1 cellular context compared by ENCODE assay signal in the genomic region with DNA sequence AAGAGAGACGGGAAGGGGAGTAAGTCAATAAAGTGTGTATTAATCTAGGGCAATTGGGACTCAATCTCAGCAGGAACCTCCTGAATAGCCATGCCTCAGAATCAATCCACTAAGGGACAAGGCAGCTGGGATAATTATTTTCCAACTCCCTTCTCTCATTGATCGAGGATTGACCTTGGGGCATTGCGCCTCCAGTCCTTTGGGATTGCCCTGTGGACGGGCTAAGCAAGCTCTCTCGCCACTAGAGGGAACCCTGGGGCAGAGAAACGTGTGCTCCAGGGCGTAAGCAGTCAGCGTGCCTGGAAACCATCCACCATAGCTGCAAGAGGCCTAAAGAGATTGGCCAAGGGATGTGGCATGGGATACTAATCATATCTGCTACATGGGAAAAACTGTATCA.
TF ChIP-seq lines count a peak whose summit lies in the region.

No MANE protein-coding gene starts in this region.

TF ChIP-seq in HepG2, 621 proteins besides CTCF, POLR2A, EP300 and RAD21 (continued from another document and continues in another):
- TF ChIP-seq, protein P1, sequence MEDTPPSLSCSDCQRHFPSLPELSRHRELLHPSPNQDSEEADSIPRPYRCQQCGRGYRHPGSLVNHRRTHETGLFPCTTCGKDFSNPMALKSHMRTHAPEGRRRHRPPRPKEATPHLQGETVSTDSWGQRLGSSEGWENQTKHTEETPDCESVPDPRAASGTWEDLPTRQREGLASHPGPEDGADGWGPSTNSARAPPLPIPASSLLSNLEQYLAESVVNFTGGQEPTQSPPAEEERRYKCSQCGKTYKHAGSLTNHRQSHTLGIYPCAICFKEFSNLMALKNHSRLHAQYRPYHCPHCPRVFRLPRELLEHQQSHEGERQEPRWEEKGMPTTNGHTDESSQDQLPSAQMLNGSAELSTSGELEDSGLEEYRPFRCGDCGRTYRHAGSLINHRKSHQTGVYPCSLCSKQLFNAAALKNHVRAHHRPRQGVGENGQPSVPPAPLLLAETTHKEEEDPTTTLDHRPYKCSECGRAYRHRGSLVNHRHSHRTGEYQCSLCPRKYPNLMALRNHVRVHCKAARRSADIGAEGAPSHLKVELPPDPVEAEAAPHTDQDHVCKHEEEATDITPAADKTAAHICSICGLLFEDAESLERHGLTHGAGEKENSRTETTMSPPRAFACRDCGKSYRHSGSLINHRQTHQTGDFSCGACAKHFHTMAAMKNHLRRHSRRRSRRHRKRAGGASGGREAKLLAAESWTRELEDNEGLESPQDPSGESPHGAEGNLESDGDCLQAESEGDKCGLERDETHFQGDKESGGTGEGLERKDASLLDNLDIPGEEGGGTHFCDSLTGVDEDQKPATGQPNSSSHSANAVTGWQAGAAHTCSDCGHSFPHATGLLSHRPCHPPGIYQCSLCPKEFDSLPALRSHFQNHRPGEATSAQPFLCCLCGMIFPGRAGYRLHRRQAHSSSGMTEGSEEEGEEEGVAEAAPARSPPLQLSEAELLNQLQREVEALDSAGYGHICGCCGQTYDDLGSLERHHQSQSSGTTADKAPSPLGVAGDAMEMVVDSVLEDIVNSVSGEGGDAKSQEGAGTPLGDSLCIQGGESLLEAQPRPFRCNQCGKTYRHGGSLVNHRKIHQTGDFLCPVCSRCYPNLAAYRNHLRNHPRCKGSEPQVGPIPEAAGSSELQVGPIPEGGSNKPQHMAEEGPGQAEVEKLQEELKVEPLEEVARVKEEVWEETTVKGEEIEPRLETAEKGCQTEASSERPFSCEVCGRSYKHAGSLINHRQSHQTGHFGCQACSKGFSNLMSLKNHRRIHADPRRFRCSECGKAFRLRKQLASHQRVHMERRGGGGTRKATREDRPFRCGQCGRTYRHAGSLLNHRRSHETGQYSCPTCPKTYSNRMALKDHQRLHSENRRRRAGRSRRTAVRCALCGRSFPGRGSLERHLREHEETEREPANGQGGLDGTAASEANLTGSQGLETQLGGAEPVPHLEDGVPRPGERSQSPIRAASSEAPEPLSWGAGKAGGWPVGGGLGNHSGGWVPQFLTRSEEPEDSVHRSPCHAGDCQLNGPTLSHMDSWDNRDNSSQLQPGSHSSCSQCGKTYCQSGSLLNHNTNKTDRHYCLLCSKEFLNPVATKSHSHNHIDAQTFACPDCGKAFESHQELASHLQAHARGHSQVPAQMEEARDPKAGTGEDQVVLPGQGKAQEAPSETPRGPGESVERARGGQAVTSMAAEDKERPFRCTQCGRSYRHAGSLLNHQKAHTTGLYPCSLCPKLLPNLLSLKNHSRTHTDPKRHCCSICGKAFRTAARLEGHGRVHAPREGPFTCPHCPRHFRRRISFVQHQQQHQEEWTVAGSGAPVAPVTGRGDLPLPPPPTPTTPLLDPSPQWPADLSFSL (CRISPR knock-in tag; IDR thresholded peaks at IDR 0.05), result no peak
- TF ChIP-seq NRL (CRISPR knock-in tag; IDR thresholded peaks at IDR 0.05; ENCODE audit: borderline replicate concordance), result no peak
- TF ChIP-seq ZNF609 (CRISPR knock-in tag; IDR thresholded peaks at IDR 0.05; ENCODE audit: borderline replicate concordance), result no peak
- no peak for TF ChIP-seq ARHGAP35 (CRISPR knock-in tag; IDR thresholded peaks at IDR 0.05; ENCODE audit: borderline replicate concordance)
- 0 out of 2 replicates have a peak, but pooled peaks have one; percentile 35 for TF ChIP-seq NFKB2 (CRISPR knock-in tag; IDR thresholded peaks at IDR 0.05; ENCODE audit: borderline replicate concordance)
- TF ChIP-seq GABPB1 (CRISPR knock-in tag; IDR thresholded peaks at IDR 0.05), result peak; percentile 56
- TF ChIP-seq, protein P2, sequence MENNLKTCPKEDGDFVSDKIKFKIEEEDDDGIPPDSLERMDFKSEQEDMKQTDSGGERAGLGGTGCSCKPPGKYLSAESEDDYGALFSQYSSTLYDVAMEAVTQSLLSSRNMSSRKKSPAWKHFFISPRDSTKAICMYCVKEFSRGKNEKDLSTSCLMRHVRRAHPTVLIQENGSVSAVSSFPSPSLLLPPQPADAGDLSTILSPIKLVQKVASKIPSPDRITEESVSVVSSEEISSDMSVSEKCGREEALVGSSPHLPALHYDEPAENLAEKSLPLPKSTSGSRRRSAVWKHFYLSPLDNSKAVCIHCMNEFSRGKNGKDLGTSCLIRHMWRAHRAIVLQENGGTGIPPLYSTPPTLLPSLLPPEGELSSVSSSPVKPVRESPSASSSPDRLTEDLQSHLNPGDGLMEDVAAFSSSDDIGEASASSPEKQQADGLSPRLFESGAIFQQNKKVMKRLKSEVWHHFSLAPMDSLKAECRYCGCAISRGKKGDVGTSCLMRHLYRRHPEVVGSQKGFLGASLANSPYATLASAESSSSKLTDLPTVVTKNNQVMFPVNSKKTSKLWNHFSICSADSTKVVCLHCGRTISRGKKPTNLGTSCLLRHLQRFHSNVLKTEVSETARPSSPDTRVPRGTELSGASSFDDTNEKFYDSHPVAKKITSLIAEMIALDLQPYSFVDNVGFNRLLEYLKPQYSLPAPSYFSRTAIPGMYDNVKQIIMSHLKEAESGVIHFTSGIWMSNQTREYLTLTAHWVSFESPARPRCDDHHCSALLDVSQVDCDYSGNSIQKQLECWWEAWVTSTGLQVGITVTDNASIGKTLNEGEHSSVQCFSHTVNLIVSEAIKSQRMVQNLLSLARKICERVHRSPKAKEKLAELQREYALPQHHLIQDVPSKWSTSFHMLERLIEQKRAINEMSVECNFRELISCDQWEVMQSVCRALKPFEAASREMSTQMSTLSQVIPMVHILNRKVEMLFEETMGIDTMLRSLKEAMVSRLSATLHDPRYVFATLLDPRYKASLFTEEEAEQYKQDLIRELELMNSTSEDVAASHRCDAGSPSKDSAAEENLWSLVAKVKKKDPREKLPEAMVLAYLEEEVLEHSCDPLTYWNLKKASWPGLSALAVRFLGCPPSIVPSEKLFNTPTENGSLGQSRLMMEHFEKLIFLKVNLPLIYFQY (CRISPR knock-in tag; IDR thresholded peaks at IDR 0.05; ENCODE audit: borderline replicate concordance), result 0 out of 2 replicates have a peak, but pooled peaks have one; percentile 35
- TF ChIP-seq, protein P3, sequence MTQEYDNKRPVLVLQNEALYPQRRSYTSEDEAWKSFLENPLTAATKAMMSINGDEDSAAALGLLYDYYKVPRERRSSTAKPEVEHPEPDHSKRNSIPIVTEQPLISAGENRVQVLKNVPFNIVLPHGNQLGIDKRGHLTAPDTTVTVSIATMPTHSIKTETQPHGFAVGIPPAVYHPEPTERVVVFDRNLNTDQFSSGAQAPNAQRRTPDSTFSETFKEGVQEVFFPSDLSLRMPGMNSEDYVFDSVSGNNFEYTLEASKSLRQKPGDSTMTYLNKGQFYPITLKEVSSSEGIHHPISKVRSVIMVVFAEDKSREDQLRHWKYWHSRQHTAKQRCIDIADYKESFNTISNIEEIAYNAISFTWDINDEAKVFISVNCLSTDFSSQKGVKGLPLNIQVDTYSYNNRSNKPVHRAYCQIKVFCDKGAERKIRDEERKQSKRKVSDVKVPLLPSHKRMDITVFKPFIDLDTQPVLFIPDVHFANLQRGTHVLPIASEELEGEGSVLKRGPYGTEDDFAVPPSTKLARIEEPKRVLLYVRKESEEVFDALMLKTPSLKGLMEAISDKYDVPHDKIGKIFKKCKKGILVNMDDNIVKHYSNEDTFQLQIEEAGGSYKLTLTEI (CRISPR knock-in tag; conservative IDR thresholded peaks at IDR 0.05), result no peak
- TF ChIP-seq NBN (conservative IDR thresholded peaks at IDR 0.05), result no peak
- TF ChIP-seq ZNF569 (CRISPR knock-in tag; IDR thresholded peaks at IDR 0.05; ENCODE audit: borderline replicate concordance), result no peak
- TF ChIP-seq, protein P4, sequence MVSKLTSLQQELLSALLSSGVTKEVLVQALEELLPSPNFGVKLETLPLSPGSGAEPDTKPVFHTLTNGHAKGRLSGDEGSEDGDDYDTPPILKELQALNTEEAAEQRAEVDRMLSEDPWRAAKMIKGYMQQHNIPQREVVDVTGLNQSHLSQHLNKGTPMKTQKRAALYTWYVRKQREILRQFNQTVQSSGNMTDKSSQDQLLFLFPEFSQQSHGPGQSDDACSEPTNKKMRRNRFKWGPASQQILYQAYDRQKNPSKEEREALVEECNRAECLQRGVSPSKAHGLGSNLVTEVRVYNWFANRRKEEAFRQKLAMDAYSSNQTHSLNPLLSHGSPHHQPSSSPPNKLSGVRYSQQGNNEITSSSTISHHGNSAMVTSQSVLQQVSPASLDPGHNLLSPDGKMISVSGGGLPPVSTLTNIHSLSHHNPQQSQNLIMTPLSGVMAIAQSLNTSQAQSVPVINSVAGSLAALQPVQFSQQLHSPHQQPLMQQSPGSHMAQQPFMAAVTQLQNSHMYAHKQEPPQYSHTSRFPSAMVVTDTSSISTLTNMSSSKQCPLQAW (CRISPR knock-in tag; IDR thresholded peaks at IDR 0.05), result 0 out of 2 replicates have a peak, but pooled peaks have one; percentile 16
- 0 out of 2 replicates have a peak, but pooled peaks have one; percentile 66 for TF ChIP-seq ZBTB49 (CRISPR knock-in tag; IDR thresholded peaks at IDR 0.05; ENCODE audit: borderline replicate concordance)
- no peak for TF ChIP-seq ZNF143 (CRISPR knock-in tag; IDR thresholded peaks at IDR 0.05)
- TF ChIP-seq EEA1 (CRISPR knock-in tag; IDR thresholded peaks at IDR 0.05; ENCODE audit: borderline replicate concordance), result no peak
- TF ChIP-seq FOXC1 (CRISPR knock-in tag; IDR thresholded peaks at IDR 0.05; ENCODE audit: borderline replicate concordance), result 0 out of 2 replicates have a peak, but pooled peaks have one; percentile 24
- TF ChIP-seq MEF2D (CRISPR knock-in tag; IDR thresholded peaks at IDR 0.05), result no peak
- TF ChIP-seq ZNF260 (CRISPR knock-in tag; IDR thresholded peaks at IDR 0.05; ENCODE audit: borderline replicate concordance, low read depth), result no peak
- TF ChIP-seq ZNF232 (CRISPR knock-in tag; IDR thresholded peaks at IDR 0.05; ENCODE audit: borderline replicate concordance), result no peak
- no peak for TF ChIP-seq ZNF780A (CRISPR knock-in tag; IDR thresholded peaks at IDR 0.05)
- TF ChIP-seq TRAFD1 (CRISPR knock-in tag; IDR thresholded peaks at IDR 0.05; ENCODE audit: borderline replicate concordance), result no peak
- no peak for TF ChIP-seq NR3C1 (CRISPR knock-in tag; IDR thresholded peaks at IDR 0.05)
- TF ChIP-seq ETS1 (CRISPR knock-in tag; IDR thresholded peaks at IDR 0.05), result no peak
- TF ChIP-seq CBX1 (IDR thresholded peaks at IDR 0.05; ENCODE audit: low read depth), result no peak
- peak; percentile 57; the same call in 1 of the 2 replicates for TF ChIP-seq MED1 (CRISPR knock-in tag; IDR thresholded peaks at IDR 0.05)
- TF ChIP-seq KDM5A (IDR thresholded peaks at IDR 0.05; ENCODE audit: borderline replicate concordance, low read length), result no peak
- TF ChIP-seq ZNF3 (CRISPR knock-in tag; IDR thresholded peaks at IDR 0.05), result no peak
